Comparison of ENCODE assay signal across 8 cellular contexts in the genomic region with DNA sequence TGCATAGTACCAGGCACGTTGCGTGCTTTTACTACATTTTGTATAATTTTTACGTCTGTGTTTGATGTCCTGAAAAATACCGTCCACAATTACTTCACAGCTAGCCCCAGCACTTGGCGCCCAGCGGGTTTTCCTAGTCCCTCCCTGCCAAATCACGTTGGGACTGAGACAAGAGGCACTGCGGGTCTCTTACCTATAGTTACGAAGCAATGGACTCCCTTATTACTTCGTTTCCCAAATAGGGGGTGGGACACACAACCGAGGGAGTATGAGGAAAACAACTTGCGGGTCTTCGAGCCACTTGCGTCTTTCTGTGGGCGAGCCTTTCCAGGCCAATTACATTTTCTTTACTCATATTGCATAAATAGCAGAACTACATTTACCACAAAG. TPM values are rescaled to one million over a fixed set of nuclear protein-coding genes. Genes with fewer than 3 reads are reported as not detected.
A peak's percentile ranks its signal among the peaks of the same experiment; 100 is the strongest.
DNase-seq lines count a peak whose midpoint lies in the region; ATAC-seq and TF ChIP-seq lines count a peak whose summit lies in the region.

No MANE protein-coding gene starts in this region.

- H3K27ac Mint-ChIP-seq in activated CD4-positive, alpha-beta T cell treated with anti-CD3 and anti-CD28 coated beads for 36 hours = peak overlapping the region; percentile 97

- CTCF ChIA-PET in activated CD4-positive, alpha-beta T cell treated with anti-CD3 and anti-CD28 coated beads for 36 hours (lab: Charles Lee) = interaction anchor here (1.0 to 2.3 kb wide), 4 partner anchors 8 to 51 kb away, joined by 3 to 10 read pairs (median 6); no protein-coding TSS in a partner anchor

- peak overlapping the region; percentile 85 for H3K4me3 Mint-ChIP-seq in activated CD4-positive, alpha-beta T cell treated with anti-CD3 and anti-CD28 coated beads for 36 hours

- no peak for ATAC-seq in activated CD4-positive, alpha-beta T cell treated with anti-CD3 and anti-CD28 coated beads for 36 hours
- ATAC-seq in SK-N-SH treated with all-trans-retinoic acid at 6 μM for 48 hours (peak; percentile 10), HG02798 (IDR thresholded peaks at IDR 0.05; ENCODE audit: poor library complexity, unreplicated experiment) (no peak), GM21526 (IDR thresholded peaks at IDR 0.05; ENCODE audit: low FRiP score, unreplicated experiment) (no peak)

- peak; percentile 24 for DNase-seq in activated CD4-positive, alpha-beta T cell treated with anti-CD3 and anti-CD28 coated beads for 36 hours
- DNase-seq in activated CD4-positive, alpha-beta T cell treated with anti-CD3 and anti-CD28 coated beads for 4 hours = no peak
- DNase-seq in epithelial cell of prostate (ENCODE audit: low read depth, low spot score) (no peak), EL (no peak)

- TF ChIP-seq CTCF in neural cell (IDR thresholded peaks at IDR 0.05; ENCODE audit: poor library complexity, severe bottlenecking) = no peak

- TF ChIP-seq EP300 in neural cell (conservative IDR thresholded peaks at IDR 0.05; ENCODE audit: poor library complexity, severe bottlenecking) = no peak

- POLR2A ChIA-PET in activated CD4-positive, alpha-beta T cell treated with anti-CD3 and anti-CD28 coated beads for 36 hours (lab: Charles Lee) = interaction anchor here (0.6 kb wide), 1 partner anchor 453 kb away, joined by 3 read pairs; no protein-coding TSS in a partner anchor

- no peak for TF ChIP-seq RAD21 in neural cell (conservative IDR thresholded peaks at IDR 0.05)

- H3K27ac ChIP-seq in epithelial cell of prostate (peak overlapping the region; percentile 67), neural cell (ENCODE audit: low read length) (peak overlapping the region; percentile 67)

- no peaks in the 10 kb centered on the region for H4K20me1 ChIP-seq in neural cell (ENCODE audit: insufficient read depth)

- no peaks in the 10 kb centered on the region for H3K9me3 Mint-ChIP-seq in activated CD4-positive, alpha-beta T cell treated with anti-CD3 and anti-CD28 coated beads for 36 hours (ENCODE audit: low read depth)

- peak overlapping the region; percentile 82 for H2AFZ ChIP-seq in neural cell (ENCODE audit: low read depth, low read length)

- H3K36me3 ChIP-seq in neural cell (ENCODE audit: insufficient read depth, low read length) = no peaks in the 10 kb centered on the region

- no peaks in the 10 kb centered on the region for H3K79me2 ChIP-seq in neural cell (replicated peaks; ENCODE audit: insufficient read depth, low read length)

- no peaks in the 10 kb centered on the region for H3K9me2 ChIP-seq in neural cell (ENCODE audit: insufficient read depth, low read length)

- peaks cover 42% of the 10 kb centered on the region for H3K4me1 Mint-ChIP-seq in activated CD4-positive, alpha-beta T cell treated with anti-CD3 and anti-CD28 coated beads for 36 hours

- H3K4me3 ChIP-seq in neural cell (ENCODE audit: low read length) = peak overlapping the region; percentile 91

- no peaks in the 10 kb centered on the region for H3K27me3 Mint-ChIP-seq in activated CD4-positive, alpha-beta T cell treated with anti-CD3 and anti-CD28 coated beads for 36 hours

- peaks cover 17% of the 10 kb centered on the region for H3K36me3 Mint-ChIP-seq in activated CD4-positive, alpha-beta T cell treated with anti-CD3 and anti-CD28 coated beads for 36 hours (ENCODE audit: low read depth)

- no peaks in the 10 kb centered on the region for H3K9me3 ChIP-seq in neural cell (ENCODE audit: low read length)

- intact Hi-C loops in activated CD4-positive, alpha-beta T cell treated with anti-CD3 and anti-CD28 coated beads for 36 hours (cut with DNase I, micrococcal nuclease) = loop anchor here (1.0 to 10.0 kb wide), 9 partner anchors 443 to 1995 kb away; partner anchors contain the start of genes CLDND1 (in 2 of the 2), DCBLD2 (in 2 of the 2), LNP1 (in 2 of the 2) and TBC1D23 (in 2 of the 2)

- H3K9ac ChIP-seq in neural cell (ENCODE audit: low read length) = peak overlapping the region; percentile 70

- no peaks in the 10 kb centered on the region for H3F3A ChIP-seq in neural cell (ENCODE audit: insufficient read depth, low read length, poor library complexity, severe bottlenecking)

- peak overlapping the region; percentile 81 for H3K4me2 ChIP-seq in neural cell (ENCODE audit: low read length)

- H3K27me3 ChIP-seq in neural cell (ENCODE audit: insufficient read depth, low read depth, low read length) = no peaks in the 10 kb centered on the region

TF ChIP-seq in SK-N-SH treated with all-trans-retinoic acid at 6 μM for 48 hours, 23 proteins besides CTCF, POLR2A, EP300 and RAD21 (continues in another document):
- no peak for TF ChIP-seq CSDC2 (CRISPR knock-in tag; IDR thresholded peaks at IDR 0.05)
- no peak for TF ChIP-seq TOX (CRISPR knock-in tag; IDR thresholded peaks at IDR 0.05; ENCODE audit: borderline replicate concordance)
- TF ChIP-seq ZFP30 (CRISPR knock-in tag; IDR thresholded peaks at IDR 0.05) = no peak
- TF ChIP-seq ISL1 (CRISPR knock-in tag; IDR thresholded peaks at IDR 0.05) = no peak
- TF ChIP-seq ARNTL (CRISPR knock-in tag; IDR thresholded peaks at IDR 0.05; ENCODE audit: borderline replicate concordance, low read depth) = no peak
- no peak for TF ChIP-seq POU6F1 (CRISPR knock-in tag; IDR thresholded peaks at IDR 0.05; ENCODE audit: borderline replicate concordance, low read depth)
- TF ChIP-seq ZC3H10 (CRISPR knock-in tag; IDR thresholded peaks at IDR 0.05) = no peak

TF ChIP-seq in neural cell, 6 proteins besides CTCF, POLR2A, EP300 and RAD21:
- TF ChIP-seq EZH2 (IDR thresholded peaks at IDR 0.05; ENCODE audit: borderline replicate concordance, insufficient read depth, low read length, poor library complexity, severe bottlenecking) (no peak), POLR2AphosphoS5 (IDR thresholded peaks at IDR 0.05) (no peak), SMC3 (conservative IDR thresholded peaks at IDR 0.05; ENCODE audit: poor library complexity) (no peak), MXI1 (conservative IDR thresholded peaks at IDR 0.05; ENCODE audit: poor library complexity, severe bottlenecking) (no peak), TAF1 (IDR thresholded peaks at IDR 0.05; ENCODE audit: low read depth) (no peak)
- TF ChIP-seq, protein P1, sequence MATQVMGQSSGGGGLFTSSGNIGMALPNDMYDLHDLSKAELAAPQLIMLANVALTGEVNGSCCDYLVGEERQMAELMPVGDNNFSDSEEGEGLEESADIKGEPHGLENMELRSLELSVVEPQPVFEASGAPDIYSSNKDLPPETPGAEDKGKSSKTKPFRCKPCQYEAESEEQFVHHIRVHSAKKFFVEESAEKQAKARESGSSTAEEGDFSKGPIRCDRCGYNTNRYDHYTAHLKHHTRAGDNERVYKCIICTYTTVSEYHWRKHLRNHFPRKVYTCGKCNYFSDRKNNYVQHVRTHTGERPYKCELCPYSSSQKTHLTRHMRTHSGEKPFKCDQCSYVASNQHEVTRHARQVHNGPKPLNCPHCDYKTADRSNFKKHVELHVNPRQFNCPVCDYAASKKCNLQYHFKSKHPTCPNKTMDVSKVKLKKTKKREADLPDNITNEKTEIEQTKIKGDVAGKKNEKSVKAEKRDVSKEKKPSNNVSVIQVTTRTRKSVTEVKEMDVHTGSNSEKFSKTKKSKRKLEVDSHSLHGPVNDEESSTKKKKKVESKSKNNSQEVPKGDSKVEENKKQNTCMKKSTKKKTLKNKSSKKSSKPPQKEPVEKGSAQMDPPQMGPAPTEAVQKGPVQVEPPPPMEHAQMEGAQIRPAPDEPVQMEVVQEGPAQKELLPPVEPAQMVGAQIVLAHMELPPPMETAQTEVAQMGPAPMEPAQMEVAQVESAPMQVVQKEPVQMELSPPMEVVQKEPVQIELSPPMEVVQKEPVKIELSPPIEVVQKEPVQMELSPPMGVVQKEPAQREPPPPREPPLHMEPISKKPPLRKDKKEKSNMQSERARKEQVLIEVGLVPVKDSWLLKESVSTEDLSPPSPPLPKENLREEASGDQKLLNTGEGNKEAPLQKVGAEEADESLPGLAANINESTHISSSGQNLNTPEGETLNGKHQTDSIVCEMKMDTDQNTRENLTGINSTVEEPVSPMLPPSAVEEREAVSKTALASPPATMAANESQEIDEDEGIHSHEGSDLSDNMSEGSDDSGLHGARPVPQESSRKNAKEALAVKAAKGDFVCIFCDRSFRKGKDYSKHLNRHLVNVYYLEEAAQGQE (IDR thresholded peaks at IDR 0.05; ENCODE audit: borderline replicate concordance) = no peak

RNA-seq across cellular contexts. Expression of gene CMSS1, which starts 0.6 kb away (rescaled TPM):
- 10 to 100 TPM; 94.0 to 96.3 TPM for total RNA-seq in activated CD4-positive, alpha-beta T cell treated with anti-CD3 and anti-CD28 coated beads for 36 hours
- polyA plus RNA-seq in neural cell = 26.2 and 31.8 TPM in 2 replicates
- polyA minus RNA-seq in neural cell = 13.4 and 17.4 TPM in 2 replicates
